In genomic region chr15:74409225-74409624, GRCh38 we compare ENCODE assay signal across 25 cellular contexts. TPM values are rescaled to one million over a fixed set of nuclear protein-coding genes. Genes with fewer than 3 reads are reported as not detected.
A peak's percentile ranks its signal among the peaks of the same experiment; 100 is the strongest.
DNase-seq lines count a peak whose midpoint lies in the region; ATAC-seq, FAIRE-seq and TF ChIP-seq lines count a peak whose summit lies in the region.
"Had no signal": no experiment of that assay in that cellular context is flagged by ENCODE, and none has a peak within 500 bp of the region (broad histone marks: within the 10 kb centered on the region; RNA-seq: fewer than 3 reads in every experiment).

No MANE protein-coding gene starts in this region.

- TF ChIP-seq EP300 in HepG2 (IDR thresholded peaks at IDR 0.05; ENCODE audit: low read depth in 2 of 2, low read length in 2 of 2) (no peak), HepG2 (CRISPR knock-in tag; IDR thresholded peaks at IDR 0.05; ENCODE audit: borderline replicate concordance) (no peak)

- WGBS in HepG2 (ENCODE audit: low lambda C conversion rate) = 82% methylated on average over 7 of the region's 7 CpGs
- WGBS in right lobe of liver (ENCODE audit: insufficient coverage, low coverage, low lambda C conversion rate, missing lambda C conversion rate) = no CpG with 5 or more reads among the region's 7 CpGs
- WGBS in mesenchymal stem cell = 82% methylated on average over 5 of the region's 7 CpGs

- H3K9me3 ChIP-seq in HepG2 (ENCODE audit: low read length) (no peaks in the 10 kb centered on the region), right lobe of liver (no peaks in the 10 kb centered on the region), mesenchymal stem cell (ENCODE audit: control insufficient read depth, low read length) (no peaks in the 10 kb centered on the region)

- H2BK5ac ChIP-seq in mesenchymal stem cell (ENCODE audit: low read depth, low read length, poor library complexity, severe bottlenecking) = no peak overlapping the region

- no peaks in the 10 kb centered on the region for H4K20me1 ChIP-seq in HepG2 (ENCODE audit: insufficient read depth, low read length)

- H2AFZ ChIP-seq in HepG2 (ENCODE audit: low read length) (no peak overlapping the region), mesenchymal stem cell (ENCODE audit: low read depth, low read length) (no peak overlapping the region)

- CTCF ChIA-PET in HepG2 (lab: Yijun Ruan, JAX; ENCODE audit: low intra/inter-chr PET ratio, low total read pairs) = no interaction called here

- no peak overlapping the region for H4K8ac ChIP-seq in mesenchymal stem cell (ENCODE audit: low read length)

- H3K18ac ChIP-seq in mesenchymal stem cell (ENCODE audit: low read depth in 1 of 2, low read length in 2 of 2) = no peak overlapping the region

- H3K9ac ChIP-seq in HepG2 (ENCODE audit: insufficient read depth, low read depth, low read length) = no peak overlapping the region
- peak overlapping the region; percentile 38 for H3K9ac ChIP-seq in mesenchymal stem cell (ENCODE audit: low read length)

- H3K4me2 ChIP-seq in HepG2 (ENCODE audit: low read depth, low read length) = no peak overlapping the region
- H3K4me2 ChIP-seq in mesenchymal stem cell (ENCODE audit: low read length, poor library complexity, severe bottlenecking) = no peak overlapping the region

- intact Hi-C loops in HepG2 (cut with micrococcal nuclease; ENCODE audit: unreplicated experiment) (no loop called here), right lobe of liver (cut with DNase I) (no loop called here)

- H2AK5ac ChIP-seq in mesenchymal stem cell (ENCODE audit: low read length, severe bottlenecking) = peak overlapping the region; percentile 63

- no peak for FAIRE-seq in HepG2 (lab: Jason Lieb, UNC)
- FAIRE-seq: D721Med had no signal

- H3K79me1 ChIP-seq in mesenchymal stem cell (replicated peaks; ENCODE audit: low read length, poor library complexity, severe bottlenecking) = peaks cover 14% of the 10 kb centered on the region

- H4K91ac ChIP-seq in mesenchymal stem cell (ENCODE audit: low read length) = no peak overlapping the region

- H3K27me3 ChIP-seq in HepG2 (ENCODE audit: control insufficient read depth in 1 of 2, insufficient read depth in 2 of 2, low read length in 2 of 2) (peaks cover 1 to 9% of the 10 kb centered on the region in 2 experiments; a peak in 2 of 5 replicates), right lobe of liver (no peaks in the 10 kb centered on the region), mesenchymal stem cell (ENCODE audit: control insufficient read depth in 1 of 2, insufficient read depth in 1 of 2, low read length in 2 of 2) (no peaks in the 10 kb centered on the region)

- in situ Hi-C loops in HepG2 (cut with HindIII; ENCODE audit: extremely low pct_ligation_motif_present, low pct_unique_long_range_greater_than_20kb) (no loop called here), G401 (cut with HindIII; ENCODE audit: low sequenced_read_pairs) (no loop called here)

- no peak for DNase-seq in HepG2 (ENCODE audit: low spot score)
- DNase-seq in right lobe of liver = no peak
- no peak for DNase-seq in mesenchymal stem cell
- no peak for DNase-seq in G401 (ENCODE audit: low spot score)
- no peak for DNase-seq in activated effector memory CD4-positive, alpha-beta T cell treated with Interleukin-2 at 50 U/mL for 16 hours
- DNase-seq: AML-193; CD8-positive, alpha-beta memory T cell; DMS53; HCEC 1CT; Karpas-422; MV-4-11; NCI-H1694; NCI-H2081; NCI-H2171; NCI-H345; NCI-H524; NCI-H82; OCI-M1; Right ventricle myocardium superior had no signal

- H3K4me1 ChIP-seq in HepG2 (ENCODE audit: insufficient read depth, low read length) (peaks cover 29% of the 10 kb centered on the region), right lobe of liver (no peaks in the 10 kb centered on the region), mesenchymal stem cell (ENCODE audit: control insufficient read depth, insufficient read depth, low read depth, low read length) (peaks cover 45% of the 10 kb centered on the region)

- H3K4me3 ChIP-seq in HepG2 (replicated peaks in 1 of 3; ENCODE audit: insufficient read depth in 1 of 3, low read depth in 2 of 3, low read length in 3 of 3) (no peak overlapping the region), right lobe of liver (no peak overlapping the region), mesenchymal stem cell (ENCODE audit: insufficient read depth in 1 of 2, low read depth in 1 of 2, low read length in 2 of 2) (peak overlapping the region in 1 of 2 experiments; percentile 3)

- H3K14ac ChIP-seq in mesenchymal stem cell (ENCODE audit: low read length in 2 of 2) = no peak overlapping the region

- H2BK15ac ChIP-seq in mesenchymal stem cell (ENCODE audit: low read depth, poor library complexity, severe bottlenecking) = no peak overlapping the region

- POLR2A ChIA-PET in HepG2 (lab: Yijun Ruan, JAX) = interaction anchor here (0.8 to 1.2 kb wide), 4 partner anchors 13 to 34 kb away, joined by 3 to 5 read pairs (median 4); no protein-coding TSS in a partner anchor

- no TSS peak for BruUV-seq in HepG2 (replicated peaks; lab: Mats Ljungman, UMichigan)

- no peaks in the 10 kb centered on the region for H3K79me2 ChIP-seq in HepG2 (ENCODE audit: insufficient read depth, low read length)

- TF ChIP-seq POLR2A in HepG2 (IDR thresholded peaks at IDR 0.05; ENCODE audit: insufficient read depth in 1 of 2, low read depth in 2 of 2, low read length in 2 of 2) = no peak
- no peak for TF ChIP-seq POLR2A in right lobe of liver (IDR thresholded peaks at IDR 0.05)

- TF ChIP-seq RAD21 in HepG2 (CRISPR knock-in tag; IDR thresholded peaks at IDR 0.05) = no peak

- H3K27ac ChIP-seq in HepG2 (ENCODE audit: extremely low read length, insufficient read depth, low read length) (no peak overlapping the region), right lobe of liver (no peak overlapping the region), angular gyrus (ENCODE audit: low read depth, low read length) (peak overlapping the region; percentile 63), mesenchymal stem cell (ENCODE audit: low read length, poor library complexity, severe bottlenecking) (no peak overlapping the region)
- H3K27ac ChIP-seq: C4-2B had no signal

- H2BK12ac ChIP-seq in mesenchymal stem cell (ENCODE audit: low read length in 2 of 2) = no peak overlapping the region

- no peak overlapping the region for H3K4ac ChIP-seq in mesenchymal stem cell (ENCODE audit: low read depth in 1 of 2, low read length in 2 of 2)

- H3K36me3 ChIP-seq in HepG2 (replicated peaks in 1 of 2; ENCODE audit: control insufficient read depth in 1 of 2, insufficient read depth in 2 of 2, low read length in 2 of 2) (peaks cover 14 to 39% of the 10 kb centered on the region in 2 experiments; a peak in 4 of 5 replicates), right lobe of liver (no peaks in the 10 kb centered on the region), mesenchymal stem cell (ENCODE audit: control insufficient read depth in 1 of 2, insufficient read depth in 2 of 2, low read depth in 1 of 2, low read length in 2 of 2) (peaks cover 41 to 51% of the 10 kb centered on the region in 2 experiments)

- H3K23ac ChIP-seq in mesenchymal stem cell (ENCODE audit: low read length in 2 of 2) = no peak overlapping the region

- H2BK120ac ChIP-seq in mesenchymal stem cell (ENCODE audit: low read depth, low read length) = no peak overlapping the region

- ATAC-seq in HepG2 (no peak), right lobe of liver (no peak), GM18867 (IDR thresholded peaks at IDR 0.05; ENCODE audit: unreplicated experiment) (no peak), HG02759 (IDR thresholded peaks at IDR 0.05; ENCODE audit: unreplicated experiment) (no peak)

- TF ChIP-seq CTCF in HepG2 (CRISPR knock-in tag; IDR thresholded peaks at IDR 0.05) (no peak), right lobe of liver (IDR thresholded peaks at IDR 0.05) (no peak)

RNA-seq across cellular contexts. Expression of gene SEMA7A, which starts 24.5 kb away (rescaled TPM):
- 7.1 and 15.8 TPM in 2 replicates for total RNA-seq in HepG2 (2016; rRNA removed; fragmentation: Illumina TruSeq; extraction: Trizol)
- 6.7 and 6.9 TPM in 2 replicates for total RNA-seq in HepG2 (2016; cell fraction: cytosol; rRNA removed; fragmentation: Illumina TruSeq; extraction: Trizol; ENCODE audit: low read depth)
- 5.8 and 16.8 TPM in 2 replicates for total RNA-seq in HepG2 (2016; cell fraction: insoluble cytoplasmic fraction; rRNA removed; fragmentation: Illumina TruSeq; extraction: Trizol)
- 6.1 and 7.5 TPM in 2 replicates for total RNA-seq in HepG2 (2016; cell fraction: membrane; rRNA removed; fragmentation: Illumina TruSeq; extraction: Trizol)
- total RNA-seq in HepG2 (2016; cell fraction: nucleus; rRNA removed; fragmentation: Illumina TruSeq; extraction: Trizol) = 18.1 and 21.2 TPM in 2 replicates
- polyA plus RNA-seq in HepG2 (2011; rRNA removed) = 9.0 and 11.3 TPM in 2 replicates
- polyA plus RNA-seq in HepG2 (2011; cell fraction: cytosol; rRNA removed) = 9.5 and 11.5 TPM in 2 replicates
- polyA plus RNA-seq in HepG2 (2011; cell fraction: nucleus; rRNA removed) = 27.8 and 40.2 TPM in 2 replicates
- 6.1 and 9.1 TPM in 2 replicates for polyA plus RNA-seq in HepG2 (2012)
- polyA plus RNA-seq in HepG2 (2016; cell fraction: cytosol; fragmentation: Illumina TruSeq; extraction: Trizol; ENCODE audit: low read depth) = 0.77 and 0.90 TPM in 2 replicates
- polyA plus RNA-seq in HepG2 (2016; cell fraction: insoluble cytoplasmic fraction; fragmentation: Illumina TruSeq; extraction: Trizol; ENCODE audit: low read depth) = 3.7 and 5.2 TPM in 2 replicates
- polyA plus RNA-seq in HepG2 (2016; cell fraction: membrane; fragmentation: Illumina TruSeq; extraction: Trizol; ENCODE audit: low read depth) = 2.0 and 2.2 TPM in 2 replicates
- 40.2 and 42.1 TPM in 2 replicates for polyA plus RNA-seq in HepG2 (2016; cell fraction: nucleus; fragmentation: Illumina TruSeq; extraction: Trizol; ENCODE audit: insufficient read depth, low read depth)
- 1.2 and 27.6 TPM in 2 replicates for polyA minus RNA-seq in HepG2 (2011; rRNA and poly(A)+ RNA removed; ENCODE audit: low replicate concordance)
- polyA minus RNA-seq in HepG2 (2011; cell fraction: cytosol; rRNA and poly(A)+ RNA removed) = 8.8 and 9.2 TPM in 2 replicates
- 13.6 and 14.7 TPM in 2 replicates for polyA minus RNA-seq in HepG2 (2011; cell fraction: nucleus; rRNA and poly(A)+ RNA removed)
- 1 to 10 TPM in 3 of 6 experiments, under 1 TPM in 3; 0.42 to 2.4 (median 1.1) TPM for total RNA-seq in right lobe of liver
- polyA plus RNA-seq in mesenchymal stem cell (2013, experiment 1 of 2) = 0.94 TPM
- polyA plus RNA-seq in mesenchymal stem cell (2013, experiment 2 of 2) = 1.1 TPM
- 8.5 and 14.3 TPM in 2 replicates for total RNA-seq in G401 (2014; rRNA removed; shearing (Covaris generic))

RNA-seq across cellular contexts. Expression of gene CYP11A1, which starts 41.8 kb away (rescaled TPM):
- 0.66 and 0.86 TPM in 2 replicates for total RNA-seq in HepG2 (2016; rRNA removed; fragmentation: Illumina TruSeq; extraction: Trizol)
- total RNA-seq in HepG2 (2016; cell fraction: cytosol; rRNA removed; fragmentation: Illumina TruSeq; extraction: Trizol; ENCODE audit: low read depth) = 0.30 and 0.62 TPM in 2 replicates
- total RNA-seq in HepG2 (2016; cell fraction: insoluble cytoplasmic fraction; rRNA removed; fragmentation: Illumina TruSeq; extraction: Trizol) = 0.43 and 0.71 TPM in 2 replicates
- 0.65 and 0.74 TPM in 2 replicates for total RNA-seq in HepG2 (2016; cell fraction: membrane; rRNA removed; fragmentation: Illumina TruSeq; extraction: Trizol)
- 0.40 and 0.66 TPM in 2 replicates for total RNA-seq in HepG2 (2016; cell fraction: nucleus; rRNA removed; fragmentation: Illumina TruSeq; extraction: Trizol)
- 0.92 and 1.4 TPM in 2 replicates for polyA plus RNA-seq in HepG2 (2011; rRNA removed)
- 0.98 and 1.0 TPM in 2 replicates for polyA plus RNA-seq in HepG2 (2011; cell fraction: cytosol; rRNA removed)
- polyA plus RNA-seq in HepG2 (2011; cell fraction: nucleus; rRNA removed) = 1.5 and 1.8 TPM in 2 replicates
- polyA plus RNA-seq in HepG2 (2012) = 0.54 and 0.73 TPM in 2 replicates
- polyA plus RNA-seq in HepG2 (2016; cell fraction: cytosol; fragmentation: Illumina TruSeq; extraction: Trizol; ENCODE audit: low read depth) = 0.26 and 0.61 TPM in 2 replicates
- polyA plus RNA-seq in HepG2 (2016; cell fraction: insoluble cytoplasmic fraction; fragmentation: Illumina TruSeq; extraction: Trizol; ENCODE audit: low read depth) = 0.66 and 0.83 TPM in 2 replicates
- 0.36 and 0.45 TPM in 2 replicates for polyA plus RNA-seq in HepG2 (2016; cell fraction: membrane; fragmentation: Illumina TruSeq; extraction: Trizol; ENCODE audit: low read depth)
- 0.64 and 0.93 TPM in 2 replicates for polyA plus RNA-seq in HepG2 (2016; cell fraction: nucleus; fragmentation: Illumina TruSeq; extraction: Trizol; ENCODE audit: insufficient read depth, low read depth)
- polyA minus RNA-seq in HepG2 (2011; rRNA and poly(A)+ RNA removed; ENCODE audit: low replicate concordance) = 1.6 and 8.2 TPM in 2 replicates
- 0.99 TPM in 1 of 2 replicates, not detected in the other for polyA minus RNA-seq in HepG2 (2011; cell fraction: cytosol; rRNA and poly(A)+ RNA removed)
- 0.39 and 0.87 TPM in 2 replicates for polyA minus RNA-seq in HepG2 (2011; cell fraction: nucleus; rRNA and poly(A)+ RNA removed)
- total RNA-seq in right lobe of liver = 1 to 10 TPM; 2.5 to 6.4 (median 2.8) TPM
- 0.08 TPM for polyA plus RNA-seq in mesenchymal stem cell (2013, experiment 1 of 2)
- 0.07 TPM for polyA plus RNA-seq in mesenchymal stem cell (2013, experiment 2 of 2)
- not detected in 2 replicates for total RNA-seq in G401 (2014; rRNA removed; shearing (Covaris generic))
- total RNA-seq: CD8-positive, alpha-beta memory T cell; SK-MEL-5 had no signal
- polyA plus RNA-seq: CD8-positive, alpha-beta memory T cell had no signal

RNA-seq across cellular contexts. Expression of gene UBL7, which starts 51.7 kb away (rescaled TPM):
- total RNA-seq in HepG2 (2016; rRNA removed; fragmentation: Illumina TruSeq; extraction: Trizol) (55.0 and 63.2 TPM in 2 replicates), right lobe of liver (10 to 100 TPM; 14.8 to 38.0 (median 17.3) TPM)
- total RNA-seq in HepG2 (2016; cell fraction: cytosol; rRNA removed; fragmentation: Illumina TruSeq; extraction: Trizol; ENCODE audit: low read depth) = 40.0 and 66.0 TPM in 2 replicates
- 52.3 and 63.7 TPM in 2 replicates for total RNA-seq in HepG2 (2016; cell fraction: insoluble cytoplasmic fraction; rRNA removed; fragmentation: Illumina TruSeq; extraction: Trizol)
- total RNA-seq in HepG2 (2016; cell fraction: membrane; rRNA removed; fragmentation: Illumina TruSeq; extraction: Trizol) = 56.6 and 72.2 TPM in 2 replicates
- total RNA-seq in HepG2 (2016; cell fraction: nucleus; rRNA removed; fragmentation: Illumina TruSeq; extraction: Trizol) = 14.7 and 21.3 TPM in 2 replicates
- 63.5 and 65.3 TPM in 2 replicates for polyA plus RNA-seq in HepG2 (2011; rRNA removed)
- 57.8 and 86.0 TPM in 2 replicates for polyA plus RNA-seq in HepG2 (2011; cell fraction: cytosol; rRNA removed)
- polyA plus RNA-seq in HepG2 (2011; cell fraction: nucleus; rRNA removed) = 25.5 and 27.0 TPM in 2 replicates
- 38.1 and 49.1 TPM in 2 replicates for polyA plus RNA-seq in HepG2 (2012)
- polyA plus RNA-seq in HepG2 (2016; cell fraction: cytosol; fragmentation: Illumina TruSeq; extraction: Trizol; ENCODE audit: low read depth) = 60.3 and 88.5 TPM in 2 replicates
- polyA plus RNA-seq in HepG2 (2016; cell fraction: insoluble cytoplasmic fraction; fragmentation: Illumina TruSeq; extraction: Trizol; ENCODE audit: low read depth) = 70.2 and 77.9 TPM in 2 replicates
- polyA plus RNA-seq in HepG2 (2016; cell fraction: membrane; fragmentation: Illumina TruSeq; extraction: Trizol; ENCODE audit: low read depth) = 79.8 and 95.5 TPM in 2 replicates
- polyA plus RNA-seq in HepG2 (2016; cell fraction: nucleus; fragmentation: Illumina TruSeq; extraction: Trizol; ENCODE audit: insufficient read depth, low read depth) = 32.2 and 35.3 TPM in 2 replicates
- 109 and 162 TPM in 2 replicates for polyA minus RNA-seq in HepG2 (2011; rRNA and poly(A)+ RNA removed; ENCODE audit: low replicate concordance)
- polyA minus RNA-seq in HepG2 (2011; cell fraction: cytosol; rRNA and poly(A)+ RNA removed) = 22.8 and 25.9 TPM in 2 replicates
- polyA minus RNA-seq in HepG2 (2011; cell fraction: nucleus; rRNA and poly(A)+ RNA removed) = 11.3 and 16.4 TPM in 2 replicates
- 26.3 TPM for polyA plus RNA-seq in mesenchymal stem cell (2013, experiment 1 of 2)
- polyA plus RNA-seq in mesenchymal stem cell (2013, experiment 2 of 2) = 25.3 TPM
- total RNA-seq in G401 (2014; rRNA removed; shearing (Covaris generic)) = 111 and 117 TPM in 2 replicates
